1 cellular context compared by ENCODE assay signal in genomic region chr6:42962096-42962495, GRCh38.
TF ChIP-seq lines count a peak whose summit lies in the region.

No MANE protein-coding gene starts in this region.

TF ChIP-seq in IMR-90, 13 proteins besides CTCF, POLR2A, EP300 and RAD21:
- TF ChIP-seq RCOR1 (IDR thresholded peaks at IDR 0.05; ENCODE audit: insufficient replicate concordance, low read length) (no peak), MAZ (IDR thresholded peaks at IDR 0.05; ENCODE audit: borderline replicate concordance, low read depth, low read length) (no peak), ELK1 (IDR thresholded peaks at IDR 0.05; ENCODE audit: borderline replicate concordance, low read depth, low read length) (no peak), CHD1 (IDR thresholded peaks at IDR 0.05; ENCODE audit: low read depth, low read length) (no peak), MAFK (IDR thresholded peaks at IDR 0.05; ENCODE audit: low read depth, low read length) (no peak), MXI1 (IDR thresholded peaks at IDR 0.05; ENCODE audit: borderline replicate concordance, low read depth, low read length) (no peak), RFX5 (IDR thresholded peaks at IDR 0.05; ENCODE audit: low read depth, low read length) (no peak), NFE2L2 (IDR thresholded peaks at IDR 0.05; ENCODE audit: low read depth, low read length) (no peak), BHLHE40 (IDR thresholded peaks at IDR 0.05; ENCODE audit: low read depth, low read length) (no peak), SMC3 (IDR thresholded peaks at IDR 0.05; ENCODE audit: low read depth, low read length) (no peak), USF2 (IDR thresholded peaks at IDR 0.05; ENCODE audit: low read depth, low read length) (no peak), CEBPB (IDR thresholded peaks at IDR 0.05; ENCODE audit: low read depth, low read length) (no peak)
